Comparison of ENCODE assay signal across 10 cellular contexts in the genomic region with DNA sequence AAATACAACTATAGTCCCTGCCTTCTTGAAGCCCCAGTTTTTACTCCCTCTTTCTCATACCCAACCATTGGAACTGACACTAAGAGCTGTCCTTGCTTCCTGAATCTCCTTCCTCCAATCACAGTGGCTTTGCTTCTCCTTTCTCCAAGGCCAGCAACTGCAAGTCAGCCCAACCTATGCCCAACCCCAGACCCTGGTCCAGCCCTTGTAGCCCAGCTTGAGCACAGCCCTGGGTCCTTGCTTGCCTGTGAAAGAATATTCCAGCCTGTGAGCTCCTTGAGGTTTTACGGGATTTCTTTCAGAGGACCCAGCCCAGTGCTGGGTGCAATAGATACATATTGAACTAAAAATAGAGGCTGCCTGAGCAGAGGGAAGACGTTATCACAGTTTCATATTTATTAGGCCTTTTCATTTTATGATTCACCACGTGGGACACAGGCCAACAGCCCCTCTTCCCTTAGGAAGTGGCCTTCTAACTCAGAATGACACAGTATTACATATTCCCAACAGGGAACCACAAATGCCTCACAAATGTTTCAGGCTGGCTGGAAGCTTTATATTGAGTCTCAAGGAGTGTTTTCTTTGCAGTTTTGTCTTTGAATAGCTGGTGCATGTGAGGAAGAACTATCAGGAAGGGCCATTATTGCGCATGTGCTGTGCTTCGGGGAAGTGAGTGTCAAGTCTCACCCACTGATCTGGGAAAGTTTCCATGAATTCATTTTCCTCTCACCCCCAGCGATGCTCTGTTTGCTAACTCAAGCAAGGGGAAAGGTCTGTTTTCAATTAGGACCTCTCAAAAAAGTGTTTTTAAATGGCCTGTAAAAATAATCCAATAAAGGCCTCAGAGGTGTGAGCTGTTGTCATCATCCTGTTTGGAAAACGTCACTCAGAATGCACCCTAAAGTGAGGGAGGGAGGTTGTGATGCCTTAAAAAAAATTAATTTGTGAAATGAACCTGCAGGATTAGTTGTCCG.
DNase-seq lines count a peak whose midpoint lies in the region; ATAC-seq, FAIRE-seq and TF ChIP-seq lines count a peak whose summit lies in the region.
"Had no signal": no experiment of that assay in that cellular context is flagged by ENCODE, and none has a peak within 500 bp of the region (broad histone marks: within the 10 kb centered on the region; RNA-seq: fewer than 3 reads in every experiment).

No MANE protein-coding gene starts in this region.

- in situ Hi-C loops in astrocyte of the cerebellum (cut with HindIII; ENCODE audit: low sequenced_read_pairs): no loop called here

- no peak for TF ChIP-seq POLR2A in H54 (IDR thresholded peaks at IDR 0.05; ENCODE audit: low read depth, low read length)

- H3K27ac ChIP-seq in skin epidermis: peak overlapping the region in 11 of 21 experiments; percentile 4 to 72 (median 35)
- H3K27ac ChIP-seq: PC-9 had no signal

- TF ChIP-seq CTCF in astrocyte of the cerebellum (IDR thresholded peaks at IDR 0.05; ENCODE audit: low read depth, low read length, missing control alignments): no peak

- peak; percentile 20 for DNase-seq in H54 (ENCODE audit: insufficient read length, low spot score)
- DNase-seq in astrocyte of the cerebellum (ENCODE audit: low read depth): peak; percentile 92
- DNase-seq in left cardiac atrium: peak; percentile 75
- no peak for DNase-seq in HuH-7.5 (ENCODE audit: low spot score)
- no peak for DNase-seq in NCI-H1694 treated with DMSO at 0.1 percent for 48 hours (lab: John Stamatoyannopoulos, UW)
- DNase-seq: activated CD8-positive, alpha-beta memory T cell treated with anti-CD3 and anti-CD28 coated beads, Interleukin-2, amount 50 U/mL, for 48 hours; PC-9 had no signal

- intact Hi-C loops in left cardiac atrium (cut with DNase I): loop anchor here in 1 of 2 donors (10.0 kb wide), 1 partner anchor 55 kb away; no protein-coding TSS in a partner anchor

- no peak overlapping the region for H3K4me3 ChIP-seq in astrocyte of the cerebellum (ENCODE audit: low read depth, low read length)
- no peak overlapping the region for H3K4me3 ChIP-seq in skin epidermis
- H3K4me3 ChIP-seq: PC-9 had no signal

- FAIRE-seq in H54 (lab: Jason Lieb, UNC): no peak

- ATAC-seq in left cardiac atrium (peak; percentile 63 to 79), HG03139 (IDR thresholded peaks at IDR 0.05; ENCODE audit: unreplicated experiment) (no peak), HG03095 (IDR thresholded peaks at IDR 0.05; ENCODE audit: unreplicated experiment) (no peak)

Comparison
In these comparisons a context has a peak if more than half of its experiments do, and no peak if none do; other contexts are left out.
1. DNase-seq: peak in H54 (single experiment), astrocyte of the cerebellum (single experiment) and left cardiac atrium (single experiment); none in HuH-7.5 (single experiment) and NCI-H1694 treated with DMSO at 0.1 percent for 48 hours (single experiment).
2. ATAC-seq: peak in left cardiac atrium (2 of 2); none in HG03139 (single experiment) and HG03095 (single experiment).